ENCODE assay signal across 9 cellular contexts in the genomic region with DNA sequence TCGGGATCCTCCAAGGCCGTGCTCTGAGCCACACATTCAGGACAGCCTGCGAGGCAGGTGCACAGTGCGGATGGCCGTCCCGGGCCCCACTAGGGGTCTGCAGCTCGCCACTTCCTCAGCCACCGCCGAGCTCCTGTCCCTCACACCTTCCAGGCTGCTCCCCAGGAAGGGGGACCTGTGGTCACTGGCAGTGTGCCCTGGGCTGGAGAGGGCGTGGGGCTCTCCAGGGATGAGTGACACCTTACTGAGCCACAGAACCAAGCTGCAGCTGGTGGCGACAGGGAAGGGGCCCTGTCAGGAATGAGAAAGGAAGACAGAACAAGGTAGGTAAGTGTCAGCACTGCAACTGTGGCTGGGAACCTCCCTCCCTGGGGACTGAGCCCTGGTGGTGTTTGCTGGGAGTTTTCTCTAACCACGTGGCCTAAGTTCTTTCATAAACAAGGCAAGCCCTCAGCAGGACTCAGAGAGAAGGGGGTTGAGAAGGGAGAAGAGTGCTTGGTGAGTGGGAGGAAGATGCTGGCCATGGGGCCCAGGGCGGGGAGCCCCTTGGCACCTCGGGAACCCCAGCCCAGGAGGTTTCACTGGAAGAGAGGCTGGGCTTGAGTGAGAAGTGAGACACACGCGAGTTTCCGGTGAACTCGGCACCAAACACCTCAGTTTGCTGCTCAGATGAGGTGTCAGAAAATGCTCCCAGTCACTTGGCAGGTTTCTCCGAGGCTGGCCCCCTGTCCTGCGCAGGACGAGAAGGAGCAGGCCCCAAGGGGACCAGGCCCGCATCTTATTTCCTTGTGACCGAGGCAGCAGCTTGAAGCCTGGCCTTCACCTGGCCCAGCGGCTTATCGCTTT. TPM values are rescaled to one million over a fixed set of nuclear protein-coding genes. Genes with fewer than 3 reads are reported as not detected.
DNase-seq lines count a peak whose midpoint lies in the region; ATAC-seq and TF ChIP-seq lines count a peak whose summit lies in the region.
"Had no signal": no experiment of that assay in that cellular context is flagged by ENCODE, and none has a peak within 500 bp of the region (broad histone marks: within the 10 kb centered on the region; RNA-seq: fewer than 3 reads in every experiment).

No MANE protein-coding gene starts in this region.

- H2AFZ ChIP-seq in IMR-90 (replicated peaks; ENCODE audit: low read length, poor library complexity), result peak overlapping the region; percentile 85

- no peaks in the 10 kb centered on the region for H3K36me3 ChIP-seq in IMR-90 (ENCODE audit: control insufficient read depth, insufficient read depth, low read length)

- H2BK15ac ChIP-seq in IMR-90 (ENCODE audit: low read depth, low read length), result no peak overlapping the region

- DNase-seq in IMR-90 (peak; percentile 21), HPDE6-E6E7 (ENCODE audit: extremely low spot score) (no peak), OCI-M2 (lab: John Stamatoyannopoulos, UW; ENCODE audit: unreplicated experiment) (no peak), medulla oblongata (ENCODE audit: extremely low spot score) (no peak), sciatic nerve (ENCODE audit: low spot score) (no peak)
- peak; percentile 53 for DNase-seq in activated naive CD8-positive, alpha-beta T cell treated with anti-CD3 and anti-CD28 coated beads, Interleukin-2, amount 50 U/mL, for 24 hours

- peak overlapping the region; percentile 21 for H3K4me3 Mint-ChIP-seq in activated naive CD8-positive, alpha-beta T cell treated with anti-CD3 and anti-CD28 coated beads, Interleukin-2, amount 50 U/mL, for 24 hours

- H3K9me3 Mint-ChIP-seq in activated naive CD8-positive, alpha-beta T cell treated with anti-CD3 and anti-CD28 coated beads, Interleukin-2, amount 50 U/mL, for 24 hours, result no peaks in the 10 kb centered on the region

- in situ Hi-C loops in IMR-90 (cut with MboI; ENCODE audit: low sequenced_read_pairs), result no loop called here

- peaks cover under 1% of the 10 kb centered on the region for H3K27me3 Mint-ChIP-seq in activated naive CD8-positive, alpha-beta T cell treated with anti-CD3 and anti-CD28 coated beads, Interleukin-2, amount 50 U/mL, for 24 hours

- peak overlapping the region; percentile 56 for H2AK9ac ChIP-seq in IMR-90 (replicated peaks; ENCODE audit: low read depth, low read length, poor library complexity)

- BruUV-seq in IMR-90 (replicated peaks; lab: Mats Ljungman, UMichigan), result no TSS peak

- no peak overlapping the region for H3K27ac ChIP-seq in IMR-90 (ENCODE audit: insufficient read depth, low read length)

- H3K79me1 ChIP-seq in IMR-90 (ENCODE audit: low read depth in 1 of 2, low read length in 2 of 2), result no peaks in the 10 kb centered on the region

- no peak for TF ChIP-seq RAD21 in IMR-90 (IDR thresholded peaks at IDR 0.05; ENCODE audit: low read length)

- H2BK20ac ChIP-seq in IMR-90 (ENCODE audit: low read depth, low read length), result no peak overlapping the region

- no peak overlapping the region for H3K4me3 ChIP-seq in IMR-90 (ENCODE audit: insufficient read depth, low read depth, low read length)

- H3K36me3 Mint-ChIP-seq in activated naive CD8-positive, alpha-beta T cell treated with anti-CD3 and anti-CD28 coated beads, Interleukin-2, amount 50 U/mL, for 24 hours (ENCODE audit: low read depth), result no peaks in the 10 kb centered on the region

- intact Hi-C loops in IMR-90 (cut with micrococcal nuclease) (loop anchor here (5.0 kb wide), 1 partner anchor 159 kb away; no protein-coding TSS in a partner anchor), sciatic nerve (cut with DNase I) (no loop called here)

- 70% methylated on average over 5 of the region's 25 CpGs; no CpG with 5 or more reads in 1 of the 2 experiments for WGBS in IMR-90 (ENCODE audit: extremely low coverage in 2 of 2, insufficient read length in 1 of 2), 2 experiments

- H3K14ac ChIP-seq in IMR-90 (replicated peaks; ENCODE audit: low read depth, low read length), result no peak overlapping the region

- no peaks in the 10 kb centered on the region for H3K9me1 ChIP-seq in IMR-90 (ENCODE audit: insufficient read depth, low read length)

- peak overlapping the region in 1 of 2 experiments; percentile 58; a peak in 1 of 4 replicates for H4K8ac ChIP-seq in IMR-90 (ENCODE audit: low read depth in 2 of 2, low read length in 2 of 2)

- H3K9me3 ChIP-seq in IMR-90 (ENCODE audit: control insufficient read depth, insufficient read depth, low read length), result no peaks in the 10 kb centered on the region

- ATAC-seq in GM18517 (IDR thresholded peaks at IDR 0.05; ENCODE audit: unreplicated experiment) (peak; percentile 59), GM21717 (IDR thresholded peaks at IDR 0.05; ENCODE audit: unreplicated experiment) (peak; percentile 66), IMR-90 (ENCODE audit: low read depth) (peak; percentile 86), sciatic nerve (no peak)
- peak; percentile 72 for ATAC-seq in activated naive CD8-positive, alpha-beta T cell treated with anti-CD3 and anti-CD28 coated beads, Interleukin-2, amount 50 U/mL, for 24 hours

- no peaks in the 10 kb centered on the region for H4K20me1 ChIP-seq in IMR-90 (ENCODE audit: insufficient read depth, low read length)

- H3K4me2 ChIP-seq in IMR-90 (ENCODE audit: low read depth, low read length), result no peak overlapping the region

- H3K4me1 Mint-ChIP-seq in activated naive CD8-positive, alpha-beta T cell treated with anti-CD3 and anti-CD28 coated beads, Interleukin-2, amount 50 U/mL, for 24 hours, result peaks cover 53% of the 10 kb centered on the region

- no peak overlapping the region for H4K91ac ChIP-seq in IMR-90 (ENCODE audit: insufficient read depth, low read depth, low read length)

- H3K23ac ChIP-seq in IMR-90 (ENCODE audit: low read depth, low read length), result no peak overlapping the region

- no peak for TF ChIP-seq CTCF in IMR-90 (conservative IDR thresholded peaks at IDR 0.05; ENCODE audit: low read depth, low read length)

- no peaks in the 10 kb centered on the region for H3K27me3 ChIP-seq in IMR-90 (ENCODE audit: control insufficient read depth, insufficient read depth, low read length)

- TF ChIP-seq POLR2A in IMR-90 (IDR thresholded peaks at IDR 0.05; ENCODE audit: low read depth, low read length), result no peak

- dilution Hi-C loops in IMR-90 (cut with HindIII; ENCODE audit: low sequenced_read_pairs, unreplicated experiment), result no loop called here

- POLR2A ChIA-PET in IMR-90 (lab: Charles Lee; ENCODE audit: unreplicated experiment), result no interaction called here

- CTCF ChIA-PET in IMR-90 (lab: Yijun Ruan, JAX), result no interaction called here

- no peak overlapping the region for H4K5ac ChIP-seq in IMR-90 (ENCODE audit: low read depth, low read length)

- H2BK5ac ChIP-seq in IMR-90 (ENCODE audit: low read depth, low read length, poor library complexity, severe bottlenecking), result no peak overlapping the region

- no peak overlapping the region for H2BK120ac ChIP-seq in IMR-90 (ENCODE audit: low read depth, low read length)

- no peak overlapping the region for H3K18ac ChIP-seq in IMR-90 (ENCODE audit: low read depth, low read length)

- H3K9ac ChIP-seq in IMR-90 (ENCODE audit: low read depth, low read length), result no peak overlapping the region

- no peak overlapping the region for H3K4ac ChIP-seq in IMR-90 (ENCODE audit: low read depth, low read length)

- H3K27ac Mint-ChIP-seq in activated naive CD8-positive, alpha-beta T cell treated with anti-CD3 and anti-CD28 coated beads, Interleukin-2, amount 50 U/mL, for 24 hours, result peak overlapping the region; percentile 86

- no peak overlapping the region for H3K56ac ChIP-seq in IMR-90 (ENCODE audit: extremely low read depth, insufficient read depth, low read length)

- H3K4me1 ChIP-seq in IMR-90 (ENCODE audit: control insufficient read depth, insufficient read depth, low read length), result peaks cover 3% of the 10 kb centered on the region; the same call in 1 of the 2 replicates

- no peak overlapping the region; the same call in 1 of the 2 replicates for H2AK5ac ChIP-seq in IMR-90 (ENCODE audit: low read depth, low read length)

TF ChIP-seq in IMR-90, 13 proteins besides CTCF, POLR2A, EP300 and RAD21:
- TF ChIP-seq NFE2L2 (IDR thresholded peaks at IDR 0.05; ENCODE audit: low read depth, low read length) (no peak), MXI1 (IDR thresholded peaks at IDR 0.05; ENCODE audit: borderline replicate concordance, low read depth, low read length) (peak; percentile 56; the same call in 1 of the 2 replicates), FOS (IDR thresholded peaks at IDR 0.05; ENCODE audit: low read depth, low read length) (no peak), SMC3 (IDR thresholded peaks at IDR 0.05; ENCODE audit: low read depth, low read length) (no peak), BHLHE40 (IDR thresholded peaks at IDR 0.05; ENCODE audit: low read depth, low read length) (no peak), CHD1 (IDR thresholded peaks at IDR 0.05; ENCODE audit: low read depth, low read length) (no peak)
- TF ChIP-seq, protein P1, sequence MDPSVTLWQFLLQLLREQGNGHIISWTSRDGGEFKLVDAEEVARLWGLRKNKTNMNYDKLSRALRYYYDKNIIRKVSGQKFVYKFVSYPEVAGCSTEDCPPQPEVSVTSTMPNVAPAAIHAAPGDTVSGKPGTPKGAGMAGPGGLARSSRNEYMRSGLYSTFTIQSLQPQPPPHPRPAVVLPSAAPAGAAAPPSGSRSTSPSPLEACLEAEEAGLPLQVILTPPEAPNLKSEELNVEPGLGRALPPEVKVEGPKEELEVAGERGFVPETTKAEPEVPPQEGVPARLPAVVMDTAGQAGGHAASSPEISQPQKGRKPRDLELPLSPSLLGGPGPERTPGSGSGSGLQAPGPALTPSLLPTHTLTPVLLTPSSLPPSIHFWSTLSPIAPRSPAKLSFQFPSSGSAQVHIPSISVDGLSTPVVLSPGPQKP (IDR thresholded peaks at IDR 0.05; ENCODE audit: borderline replicate concordance, low read depth, low read length), result no peak
- TF ChIP-seq, protein P2, sequence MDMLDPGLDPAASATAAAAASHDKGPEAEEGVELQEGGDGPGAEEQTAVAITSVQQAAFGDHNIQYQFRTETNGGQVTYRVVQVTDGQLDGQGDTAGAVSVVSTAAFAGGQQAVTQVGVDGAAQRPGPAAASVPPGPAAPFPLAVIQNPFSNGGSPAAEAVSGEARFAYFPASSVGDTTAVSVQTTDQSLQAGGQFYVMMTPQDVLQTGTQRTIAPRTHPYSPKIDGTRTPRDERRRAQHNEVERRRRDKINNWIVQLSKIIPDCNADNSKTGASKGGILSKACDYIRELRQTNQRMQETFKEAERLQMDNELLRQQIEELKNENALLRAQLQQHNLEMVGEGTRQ (IDR thresholded peaks at IDR 0.05; ENCODE audit: low read depth, low read length), result peak; percentile 72

RNA-seq across cellular contexts. Expression of gene IL13, which starts 5.2 kb away (rescaled TPM):
- total RNA-seq in IMR-90 (2012; rRNA removed) (not detected in 2 replicates), sciatic nerve (not detected)
- polyA plus RNA-seq in IMR-90 (2012; rRNA removed), result not detected in 2 replicates
- not detected in 2 replicates for polyA plus RNA-seq in IMR-90 (2012; cell fraction: cytosol; rRNA removed)
- 0.47 and 0.62 TPM in 2 replicates for polyA plus RNA-seq in IMR-90 (2012; cell fraction: nucleus; rRNA removed; ENCODE audit: low replicate concordance)
- total RNA-seq: lung microvascular endothelial cell had no signal

RNA-seq across cellular contexts. Expression of gene IL4, which starts 10.6 kb away (rescaled TPM):
- total RNA-seq in IMR-90 (2012; rRNA removed) (not detected in 2 replicates), sciatic nerve (not detected)
- not detected in 2 replicates for polyA plus RNA-seq in IMR-90 (2012; rRNA removed)
- polyA plus RNA-seq in IMR-90 (2012; cell fraction: cytosol; rRNA removed), result not detected in 2 replicates
- not detected in 2 replicates for polyA plus RNA-seq in IMR-90 (2012; cell fraction: nucleus; rRNA removed; ENCODE audit: low replicate concordance)
- total RNA-seq: lung microvascular endothelial cell had no signal

Comparison
In these comparisons a context has a peak if more than half of its experiments do, and no peak if none do; other contexts are left out.
1. DNase-seq: peak in IMR-90 (single experiment) and activated naive CD8-positive, alpha-beta T cell treated with anti-CD3 and anti-CD28 coated beads, Interleukin-2, amount 50 U/mL, for 24 hours (single experiment); none in HPDE6-E6E7 (single experiment), OCI-M2 (single experiment), medulla oblongata (single experiment) and sciatic nerve (single experiment).